ENCODE assay signal across 7 cellular contexts in the genomic region with DNA sequence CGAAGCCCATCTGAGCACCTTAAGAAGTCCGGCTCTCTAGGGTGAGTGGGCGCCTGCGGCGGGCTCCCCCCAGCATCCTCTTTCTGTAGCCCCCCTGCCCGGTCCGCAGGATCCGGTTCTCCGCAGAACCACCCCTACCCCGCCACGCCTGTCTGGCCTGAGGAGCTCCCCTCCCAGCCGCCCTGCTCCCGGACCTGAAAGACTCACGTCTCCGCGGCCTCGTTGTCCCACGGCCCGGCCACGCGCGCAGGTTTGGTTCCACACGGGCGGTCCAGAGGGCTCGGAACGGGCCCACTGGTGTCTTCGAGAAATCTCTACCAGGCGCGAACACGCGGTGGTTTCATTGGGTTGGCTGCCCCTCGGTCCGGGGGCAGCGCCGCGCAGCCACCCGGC. TPM values are rescaled to one million over a fixed set of nuclear protein-coding genes. Genes with fewer than 3 reads are reported as not detected.
DNase-seq lines count a peak whose midpoint lies in the region; ATAC-seq, FAIRE-seq and TF ChIP-seq lines count a peak whose summit lies in the region.

No MANE protein-coding gene starts in this region.

- no peak for TF ChIP-seq POLR2A in HepG2 (IDR thresholded peaks at IDR 0.05; ENCODE audit: insufficient read depth in 1 of 2, low read depth in 2 of 2, low read length in 2 of 2)
- TF ChIP-seq POLR2A in transverse colon (IDR thresholded peaks at IDR 0.05): no peak

- DNase-seq in activated naive CD8-positive, alpha-beta T cell treated with anti-CD3 and anti-CD28 coated beads, Interleukin-2, amount 50 U/mL, for 24 hours: no peak
- DNase-seq in HepG2 (ENCODE audit: low spot score) (no peak), transverse colon (no peak), Ammon's horn (ENCODE audit: low spot score) (no peak)

- H3K36me3 ChIP-seq in HepG2 (replicated peaks in 1 of 2; ENCODE audit: control insufficient read depth in 1 of 2, insufficient read depth in 2 of 2, low read length in 2 of 2): peaks cover 0 to 9% of the 10 kb centered on the region in 2 experiments; a peak in 3 of 5 replicates
- peaks cover 0 to under 1% (median 0%) of the 10 kb centered on the region in 4 donors for H3K36me3 ChIP-seq in transverse colon

- H3K9me3 ChIP-seq in HepG2 (ENCODE audit: low read length) (no peaks in the 10 kb centered on the region), transverse colon (no peaks in the 10 kb centered on the region)

- no peaks in the 10 kb centered on the region for H3K9me3 Mint-ChIP-seq in activated naive CD8-positive, alpha-beta T cell treated with anti-CD3 and anti-CD28 coated beads, Interleukin-2, amount 50 U/mL, for 24 hours

- H4K20me1 ChIP-seq in HepG2 (ENCODE audit: insufficient read depth, low read length): peaks cover 29% of the 10 kb centered on the region

- FAIRE-seq in HepG2 (lab: Jason Lieb, UNC): no peak

- H3K27me3 ChIP-seq in HepG2 (ENCODE audit: control insufficient read depth in 1 of 2, insufficient read depth in 2 of 2, low read length in 2 of 2): no peaks in the 10 kb centered on the region; a peak in 1 of 5 replicates
- no peaks in the 10 kb centered on the region for H3K27me3 ChIP-seq in transverse colon

- H3K4me2 ChIP-seq in HepG2 (ENCODE audit: low read depth, low read length): peak overlapping the region; percentile 81

- peak overlapping the region; percentile 87 for H3K4me3 Mint-ChIP-seq in activated naive CD8-positive, alpha-beta T cell treated with anti-CD3 and anti-CD28 coated beads, Interleukin-2, amount 50 U/mL, for 24 hours

- H3K36me3 Mint-ChIP-seq in activated naive CD8-positive, alpha-beta T cell treated with anti-CD3 and anti-CD28 coated beads, Interleukin-2, amount 50 U/mL, for 24 hours (ENCODE audit: low read depth): peaks cover 29% of the 10 kb centered on the region

- H3K79me2 ChIP-seq in HepG2 (ENCODE audit: insufficient read depth, low read length): peaks cover 56% of the 10 kb centered on the region

- no TSS peak for BruUV-seq in HepG2 (replicated peaks; lab: Mats Ljungman, UMichigan)

- WGBS in HepG2 (ENCODE audit: low lambda C conversion rate): 4% methylated on average over 5 of the region's 37 CpGs
- 1% methylated on average over 37 of the region's 37 CpGs; no CpG with 5 or more reads in 1 of the 2 donors for WGBS in transverse colon (ENCODE audit: low coverage in 1 of 2), 2 donors

- POLR2A ChIA-PET in HepG2 (lab: Yijun Ruan, JAX): interaction anchor here (0.8 to 4.7 kb wide), 7 partner anchors 11 to 127 kb away, joined by 3 to 42 read pairs (median 4); partner anchors contain the start of gene MOCOS

- peak; percentile 25; the same call in 1 of the 2 replicates for TF ChIP-seq RAD21 in HepG2 (CRISPR knock-in tag; IDR thresholded peaks at IDR 0.05)

- H3K9ac ChIP-seq in HepG2 (ENCODE audit: insufficient read depth, low read depth, low read length): peak overlapping the region; percentile 98

- peak overlapping the region; percentile 92 for H3K27ac Mint-ChIP-seq in activated naive CD8-positive, alpha-beta T cell treated with anti-CD3 and anti-CD28 coated beads, Interleukin-2, amount 50 U/mL, for 24 hours

- in situ Hi-C loops in HepG2 (cut with HindIII; ENCODE audit: extremely low pct_ligation_motif_present, low pct_unique_long_range_greater_than_20kb): no loop called here
- in situ Hi-C loops in transverse colon (cut with MboI; ENCODE audit: low pct_ligation_motif_present in 1 of 4, low pct_unique_long_range_greater_than_20kb in 1 of 4, low sequenced_read_pairs in 3 of 4): no loop called here

- H3K4me1 Mint-ChIP-seq in activated naive CD8-positive, alpha-beta T cell treated with anti-CD3 and anti-CD28 coated beads, Interleukin-2, amount 50 U/mL, for 24 hours: peaks cover 54% of the 10 kb centered on the region

- ATAC-seq in GM19397 (IDR thresholded peaks at IDR 0.05; ENCODE audit: unreplicated experiment): peak; percentile 17
- peak; percentile 11 for ATAC-seq in HG03066 (IDR thresholded peaks at IDR 0.05; ENCODE audit: low read depth, unreplicated experiment)
- ATAC-seq in activated naive CD8-positive, alpha-beta T cell treated with anti-CD3 and anti-CD28 coated beads, Interleukin-2, amount 50 U/mL, for 24 hours: no peak
- no peak for ATAC-seq in HepG2
- no peak for ATAC-seq in GM18520 (IDR thresholded peaks at IDR 0.05; ENCODE audit: unreplicated experiment)

- H3K27me3 Mint-ChIP-seq in activated naive CD8-positive, alpha-beta T cell treated with anti-CD3 and anti-CD28 coated beads, Interleukin-2, amount 50 U/mL, for 24 hours: no peaks in the 10 kb centered on the region

- H3K4me3 ChIP-seq in HepG2 (replicated peaks in 1 of 3; ENCODE audit: insufficient read depth in 1 of 3, low read depth in 2 of 3, low read length in 3 of 3) (peak overlapping the region; percentile 83 to 87 (median 87)), transverse colon (peak overlapping the region; percentile 68 to 82 (median 76))

- CTCF ChIA-PET in HepG2 (lab: Yijun Ruan, JAX; ENCODE audit: low intra/inter-chr PET ratio, low total read pairs): no interaction called here

- intact Hi-C loops in HepG2 (cut with micrococcal nuclease; ENCODE audit: unreplicated experiment): loop anchor here (2.0 kb wide), 1 partner anchor 60 kb away; no protein-coding TSS in a partner anchor
- intact Hi-C loops in transverse colon (cut with DNase I; ENCODE audit: low total_unique reads): no loop called here

- H3K4me1 ChIP-seq in HepG2 (ENCODE audit: insufficient read depth, low read length) (peaks cover 50% of the 10 kb centered on the region), transverse colon (peaks cover 7 to 33% (median 19%) of the 10 kb centered on the region in 4 donors)

- TF ChIP-seq EP300 in HepG2 (IDR thresholded peaks at IDR 0.05; ENCODE audit: low read depth in 2 of 2, low read length in 2 of 2) (0 out of 4 replicates have a peak, but pooled peaks of 1 of the 2 experiments have one; percentile 11), HepG2 (CRISPR knock-in tag; IDR thresholded peaks at IDR 0.05; ENCODE audit: borderline replicate concordance) (no peak), transverse colon (IDR thresholded peaks at IDR 0.05; ENCODE audit: low read depth) (no peak)

- TF ChIP-seq CTCF in HepG2 (CRISPR knock-in tag; IDR thresholded peaks at IDR 0.05) (no peak), transverse colon (IDR thresholded peaks at IDR 0.05) (no peak)

- H2AFZ ChIP-seq in HepG2 (ENCODE audit: low read length): no peak overlapping the region

- H3K27ac ChIP-seq in HepG2 (ENCODE audit: extremely low read length, insufficient read depth, low read length): peak overlapping the region; percentile 98
- H3K27ac ChIP-seq in transverse colon: peak overlapping the region; percentile 98 to 100 (median 99)

RNA-seq across cellular contexts. Expression of gene SLC39A6, which starts 0.2 kb away (rescaled TPM):
- total RNA-seq in HepG2 (2016; rRNA removed; fragmentation: Illumina TruSeq; extraction: Trizol) (30.6 and 41.7 TPM in 2 replicates), transverse colon (10 to 100 TPM in 3 of 4 donors, 1 to 10 TPM in 1; 4.5 to 24.3 (median 19.6) TPM)
- 4.5 and 4.8 TPM in 2 replicates for total RNA-seq in HepG2 (2016; cell fraction: cytosol; rRNA removed; fragmentation: Illumina TruSeq; extraction: Trizol; ENCODE audit: low read depth)
- total RNA-seq in HepG2 (2016; cell fraction: insoluble cytoplasmic fraction; rRNA removed; fragmentation: Illumina TruSeq; extraction: Trizol): 30.1 and 41.9 TPM in 2 replicates
- 15.0 and 16.1 TPM in 2 replicates for total RNA-seq in HepG2 (2016; cell fraction: membrane; rRNA removed; fragmentation: Illumina TruSeq; extraction: Trizol)
- 43.0 and 47.6 TPM in 2 replicates for total RNA-seq in HepG2 (2016; cell fraction: nucleus; rRNA removed; fragmentation: Illumina TruSeq; extraction: Trizol)
- 53.5 and 59.2 TPM in 2 replicates for polyA plus RNA-seq in HepG2 (2011; rRNA removed)
- 39.3 and 51.6 TPM in 2 replicates for polyA plus RNA-seq in HepG2 (2011; cell fraction: cytosol; rRNA removed)
- 21.3 and 24.4 TPM in 2 replicates for polyA plus RNA-seq in HepG2 (2011; cell fraction: nucleus; rRNA removed)
- polyA plus RNA-seq in HepG2 (2012): 27.8 and 30.5 TPM in 2 replicates
- polyA plus RNA-seq in HepG2 (2016; cell fraction: cytosol; fragmentation: Illumina TruSeq; extraction: Trizol; ENCODE audit: low read depth): 2.1 and 2.7 TPM in 2 replicates
- polyA plus RNA-seq in HepG2 (2016; cell fraction: insoluble cytoplasmic fraction; fragmentation: Illumina TruSeq; extraction: Trizol; ENCODE audit: low read depth): 21.0 and 25.3 TPM in 2 replicates
- 6.7 and 7.1 TPM in 2 replicates for polyA plus RNA-seq in HepG2 (2016; cell fraction: membrane; fragmentation: Illumina TruSeq; extraction: Trizol; ENCODE audit: low read depth)
- 40.3 and 40.6 TPM in 2 replicates for polyA plus RNA-seq in HepG2 (2016; cell fraction: nucleus; fragmentation: Illumina TruSeq; extraction: Trizol; ENCODE audit: insufficient read depth, low read depth)
- polyA minus RNA-seq in HepG2 (2011; rRNA and poly(A)+ RNA removed; ENCODE audit: low replicate concordance): 47.6 and 205 TPM in 2 replicates
- 21.0 and 24.8 TPM in 2 replicates for polyA minus RNA-seq in HepG2 (2011; cell fraction: cytosol; rRNA and poly(A)+ RNA removed)
- 22.9 and 37.0 TPM in 2 replicates for polyA minus RNA-seq in HepG2 (2011; cell fraction: nucleus; rRNA and poly(A)+ RNA removed)

RNA-seq across cellular contexts. Expression of gene ELP2, which starts 0.8 kb away (rescaled TPM):
- total RNA-seq in HepG2 (2016; rRNA removed; fragmentation: Illumina TruSeq; extraction: Trizol) (100 and 121 TPM in 2 replicates), transverse colon (10 to 100 TPM; 23.2 to 59.5 (median 49.6) TPM)
- total RNA-seq in HepG2 (2016; cell fraction: cytosol; rRNA removed; fragmentation: Illumina TruSeq; extraction: Trizol; ENCODE audit: low read depth): 22.9 and 29.1 TPM in 2 replicates
- 97.6 and 122 TPM in 2 replicates for total RNA-seq in HepG2 (2016; cell fraction: insoluble cytoplasmic fraction; rRNA removed; fragmentation: Illumina TruSeq; extraction: Trizol)
- 29.2 and 32.8 TPM in 2 replicates for total RNA-seq in HepG2 (2016; cell fraction: membrane; rRNA removed; fragmentation: Illumina TruSeq; extraction: Trizol)
- 120 and 133 TPM in 2 replicates for total RNA-seq in HepG2 (2016; cell fraction: nucleus; rRNA removed; fragmentation: Illumina TruSeq; extraction: Trizol)
- polyA plus RNA-seq in HepG2 (2011; rRNA removed): 85.0 and 98.7 TPM in 2 replicates
- polyA plus RNA-seq in HepG2 (2011; cell fraction: cytosol; rRNA removed): 45.2 and 52.1 TPM in 2 replicates
- 82.7 and 92.7 TPM in 2 replicates for polyA plus RNA-seq in HepG2 (2011; cell fraction: nucleus; rRNA removed)
- polyA plus RNA-seq in HepG2 (2012): 91.8 and 96.5 TPM in 2 replicates
- 7.6 and 9.7 TPM in 2 replicates for polyA plus RNA-seq in HepG2 (2016; cell fraction: cytosol; fragmentation: Illumina TruSeq; extraction: Trizol; ENCODE audit: low read depth)
- polyA plus RNA-seq in HepG2 (2016; cell fraction: insoluble cytoplasmic fraction; fragmentation: Illumina TruSeq; extraction: Trizol; ENCODE audit: low read depth): 72.7 and 77.3 TPM in 2 replicates
- 13.0 and 14.3 TPM in 2 replicates for polyA plus RNA-seq in HepG2 (2016; cell fraction: membrane; fragmentation: Illumina TruSeq; extraction: Trizol; ENCODE audit: low read depth)
- 146 and 148 TPM in 2 replicates for polyA plus RNA-seq in HepG2 (2016; cell fraction: nucleus; fragmentation: Illumina TruSeq; extraction: Trizol; ENCODE audit: insufficient read depth, low read depth)
- polyA minus RNA-seq in HepG2 (2011; rRNA and poly(A)+ RNA removed; ENCODE audit: low replicate concordance): 232 and 371 TPM in 2 replicates
- polyA minus RNA-seq in HepG2 (2011; cell fraction: cytosol; rRNA and poly(A)+ RNA removed): 33.5 and 40.7 TPM in 2 replicates
- 216 and 227 TPM in 2 replicates for polyA minus RNA-seq in HepG2 (2011; cell fraction: nucleus; rRNA and poly(A)+ RNA removed)

RNA-seq across cellular contexts. Expression of gene MOCOS, which starts 58.4 kb away (rescaled TPM):
- total RNA-seq in HepG2 (2016; rRNA removed; fragmentation: Illumina TruSeq; extraction: Trizol) (15.4 and 20.0 TPM in 2 replicates), transverse colon (1 to 10 TPM; 2.6 to 5.7 (median 4.4) TPM)
- 6.6 TPM in 2 replicates for total RNA-seq in HepG2 (2016; cell fraction: cytosol; rRNA removed; fragmentation: Illumina TruSeq; extraction: Trizol; ENCODE audit: low read depth)
- 16.3 and 19.1 TPM in 2 replicates for total RNA-seq in HepG2 (2016; cell fraction: insoluble cytoplasmic fraction; rRNA removed; fragmentation: Illumina TruSeq; extraction: Trizol)
- total RNA-seq in HepG2 (2016; cell fraction: membrane; rRNA removed; fragmentation: Illumina TruSeq; extraction: Trizol): 9.0 TPM in 2 replicates
- 10.5 and 13.5 TPM in 2 replicates for total RNA-seq in HepG2 (2016; cell fraction: nucleus; rRNA removed; fragmentation: Illumina TruSeq; extraction: Trizol)
- polyA plus RNA-seq in HepG2 (2011; rRNA removed): 7.7 and 10.1 TPM in 2 replicates
- 6.0 and 7.8 TPM in 2 replicates for polyA plus RNA-seq in HepG2 (2011; cell fraction: cytosol; rRNA removed)
- polyA plus RNA-seq in HepG2 (2011; cell fraction: nucleus; rRNA removed): 9.4 and 10.7 TPM in 2 replicates
- polyA plus RNA-seq in HepG2 (2012): 7.5 and 8.7 TPM in 2 replicates
- 2.9 and 3.1 TPM in 2 replicates for polyA plus RNA-seq in HepG2 (2016; cell fraction: cytosol; fragmentation: Illumina TruSeq; extraction: Trizol; ENCODE audit: low read depth)
- 21.6 and 25.3 TPM in 2 replicates for polyA plus RNA-seq in HepG2 (2016; cell fraction: insoluble cytoplasmic fraction; fragmentation: Illumina TruSeq; extraction: Trizol; ENCODE audit: low read depth)
- polyA plus RNA-seq in HepG2 (2016; cell fraction: membrane; fragmentation: Illumina TruSeq; extraction: Trizol; ENCODE audit: low read depth): 7.1 and 8.1 TPM in 2 replicates
- 13.4 and 18.9 TPM in 2 replicates for polyA plus RNA-seq in HepG2 (2016; cell fraction: nucleus; fragmentation: Illumina TruSeq; extraction: Trizol; ENCODE audit: insufficient read depth, low read depth)
- polyA minus RNA-seq in HepG2 (2011; rRNA and poly(A)+ RNA removed; ENCODE audit: low replicate concordance): 28.6 and 205 TPM in 2 replicates
- polyA minus RNA-seq in HepG2 (2011; cell fraction: cytosol; rRNA and poly(A)+ RNA removed): 9.8 and 12.9 TPM in 2 replicates
- polyA minus RNA-seq in HepG2 (2011; cell fraction: nucleus; rRNA and poly(A)+ RNA removed): 16.5 and 21.5 TPM in 2 replicates

Comparison
In these comparisons a context has a peak if more than half of its experiments do, and no peak if none do; other contexts are left out.
1. ATAC-seq: peak in GM19397 (single experiment) and HG03066 (single experiment); none in activated naive CD8-positive, alpha-beta T cell treated with anti-CD3 and anti-CD28 coated beads, Interleukin-2, amount 50 U/mL, for 24 hours (single experiment), HepG2 (single experiment) and GM18520 (single experiment).